In the genomic region with DNA sequence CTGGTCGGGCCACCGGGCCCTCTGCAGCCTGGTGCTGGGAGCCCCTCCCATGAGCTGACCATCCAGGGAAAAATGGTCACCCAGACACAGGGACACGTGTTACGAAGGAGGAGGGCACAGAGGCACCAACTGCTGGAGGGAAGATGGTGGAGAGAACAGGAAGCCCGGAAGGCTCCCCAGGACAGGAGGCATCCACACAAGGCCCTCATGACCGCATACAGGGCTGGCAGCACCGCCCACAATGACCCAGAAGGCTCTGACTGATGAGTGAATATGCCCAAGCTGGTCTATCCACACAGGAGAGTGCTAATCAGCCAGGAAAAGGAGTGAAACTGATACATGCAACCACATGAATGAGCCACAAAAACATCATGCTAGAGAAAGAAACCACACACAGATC, we compare ENCODE assay signal across 22 cellular contexts. TPM values are rescaled to one million over a fixed set of nuclear protein-coding genes. Genes with fewer than 3 reads are reported as not detected.
"Had no signal": no experiment of that assay in that cellular context is flagged by ENCODE, and none has a peak within 500 bp of the region (broad histone marks: within the 10 kb centered on the region; RNA-seq: fewer than 3 reads in every experiment).

No MANE protein-coding gene starts in this region.

- H3K27ac ChIP-seq: esophagus muscularis mucosa, gastrocnemius medialis, neutrophil, parathyroid adenoma, right lobe of liver, SK-N-MC, thoracic aorta, vagina had no signal

- H3K4me3 Mint-ChIP-seq: activated naive CD4-positive, alpha-beta T cell treated with anti-CD3 and anti-CD28 coated beads, Interleukin-2, amount 10 ng/mL, durations not matched to agents 7 days and 5 days; brain; effector memory CD8-positive, alpha-beta T cell; memory B cell; nephron; stimulated activated naive B cell treated with anti-CD40 and anti-IgM and Interleukin-4, amounts not matched to agents 10 μg/mL and 1 μg/mL and 100 μg/mL, for 72 hours; type B pancreatic cell had no signal

- H3K9me3 Mint-ChIP-seq: activated naive CD4-positive, alpha-beta T cell treated with anti-CD3 and anti-CD28 coated beads, Interleukin-2, amount 10 ng/mL, durations not matched to agents 7 days and 5 days; brain; effector memory CD8-positive, alpha-beta T cell; memory B cell; nephron; stimulated activated naive B cell treated with anti-CD40 and anti-IgM and Interleukin-4, amounts not matched to agents 10 μg/mL and 1 μg/mL and 100 μg/mL, for 72 hours; type B pancreatic cell had no signal

- H3K4me3 ChIP-seq: esophagus muscularis mucosa, gastrocnemius medialis, right lobe of liver, SK-N-MC, thoracic aorta, vagina had no signal

- H3K27me3 ChIP-seq: esophagus muscularis mucosa, gastrocnemius medialis, neutrophil, right lobe of liver, vagina had no signal

- H3K4me1 Mint-ChIP-seq: activated naive CD4-positive, alpha-beta T cell treated with anti-CD3 and anti-CD28 coated beads, Interleukin-2, amount 10 ng/mL, durations not matched to agents 7 days and 5 days; brain; nephron had no signal

- H3K4me1 ChIP-seq: gastrocnemius medialis, parathyroid adenoma, right lobe of liver, vagina had no signal

- H3K27me3 Mint-ChIP-seq: activated naive CD4-positive, alpha-beta T cell treated with anti-CD3 and anti-CD28 coated beads, Interleukin-2, amount 10 ng/mL, durations not matched to agents 7 days and 5 days; brain; effector memory CD8-positive, alpha-beta T cell; memory B cell; stimulated activated naive B cell treated with anti-CD40 and anti-IgM and Interleukin-4, amounts not matched to agents 10 μg/mL and 1 μg/mL and 100 μg/mL, for 72 hours; type B pancreatic cell had no signal

- DNase-seq: activated CD4-positive, alpha-beta T cell treated with anti-CD3 and anti-CD28 coated beads, Interleukin-2, amount 50 U/mL, for 1 hour; activated naive CD4-positive, alpha-beta T cell treated with anti-CD3 and anti-CD28 coated beads, Interleukin-2, amount 10 ng/mL, durations not matched to agents 7 days and 5 days; anterior cingulate cortex; caudate nucleus; effector memory CD8-positive, alpha-beta T cell; gastrocnemius medialis; hypothalamus; right lobe of liver; small intestine; stimulated activated CD4-positive, alpha-beta T cell treated with anti-CD3 and anti-CD28 coated beads, Interleukin-15, amount 100 ng/mL, for 24 hours; stimulated activated naive B cell treated with anti-CD40 and anti-IgM and Interleukin-4, amounts not matched to agents 10 μg/mL and 1 μg/mL and 100 μg/mL, for 72 hours had no signal

- ATAC-seq: effector memory CD8-positive, alpha-beta T cell; gastrocnemius medialis; right lobe of liver; stimulated activated naive B cell treated with anti-CD40 and anti-IgM and Interleukin-4, amounts not matched to agents 10 μg/mL and 1 μg/mL and 100 μg/mL, for 72 hours had no signal

- H2AFZ ChIP-seq: parathyroid adenoma had no signal

- H3K9me3 ChIP-seq: esophagus muscularis mucosa, gastrocnemius medialis, neutrophil, right lobe of liver, thoracic aorta, vagina had no signal

- H3K27ac Mint-ChIP-seq: activated naive CD4-positive, alpha-beta T cell treated with anti-CD3 and anti-CD28 coated beads, Interleukin-2, amount 10 ng/mL, durations not matched to agents 7 days and 5 days; brain; memory B cell; stimulated activated naive B cell treated with anti-CD40 and anti-IgM and Interleukin-4, amounts not matched to agents 10 μg/mL and 1 μg/mL and 100 μg/mL, for 72 hours; type B pancreatic cell had no signal

RNA-seq across cellular contexts. Expression of a gene that starts 33.2 kb away (rescaled TPM):
- total RNA-seq: T-helper 2 cell treated with Interferon-gamma antibody and Interleukin-4, amounts not matched to agents 100 ng/mL and 5 ng/mL, for 36 hours had no signal

RNA-seq across cellular contexts. Expression of a gene that starts 41.3 kb away (rescaled TPM):
- total RNA-seq: gastrocnemius medialis had no signal
